15 cellular contexts compared by ENCODE assay signal in genomic region chr22:40211481-40212052, GRCh38. TPM values are rescaled to one million over a fixed set of nuclear protein-coding genes. Genes with fewer than 3 reads are reported as not detected.
DNase-seq lines count a peak whose midpoint lies in the region; ATAC-seq, FAIRE-seq and TF ChIP-seq lines count a peak whose summit lies in the region.
"Had no signal": no experiment of that assay in that cellular context is flagged by ENCODE, and none has a peak within 500 bp of the region (broad histone marks: within the 10 kb centered on the region; RNA-seq: fewer than 3 reads in every experiment).

No MANE protein-coding gene starts in this region.

- 95% methylated on average over 12 of the region's 12 CpGs for WGBS in HepG2 (ENCODE audit: low lambda C conversion rate)
- 45 to 74% (median 62%) methylated on average over 12 of the region's 12 CpGs for WGBS in spleen, 5 donors

- no peak for FAIRE-seq in HepG2 (lab: Jason Lieb, UNC)

- peaks cover 13% of the 10 kb centered on the region for H3K4me1 ChIP-seq in HepG2 (ENCODE audit: insufficient read depth, low read length)
- H3K4me1 ChIP-seq in spleen, result peaks cover 54 to 90% (median 78%) of the 10 kb centered on the region in 6 donors

- H3K27ac ChIP-seq in HepG2 (ENCODE audit: extremely low read length, insufficient read depth, low read length) (no peak overlapping the region), spleen (peak overlapping the region in 6 of 8 donors; percentile 4 to 77 (median 58))
- H3K27ac ChIP-seq: 22Rv1, VCaP had no signal

- peak overlapping the region; percentile 3 for H3K27ac Mint-ChIP-seq in activated CD4-positive, alpha-beta T cell treated with anti-CD3 and anti-CD28 coated beads for 36 hours
- peak overlapping the region; percentile 76 for H3K27ac Mint-ChIP-seq in activated B cell treated with CpG ODN at 0.5 μM for 24 hours

- DNase-seq in activated CD4-positive, alpha-beta T cell treated with anti-CD3 and anti-CD28 coated beads for 36 hours, result no peak
- DNase-seq in activated CD4-positive, alpha-beta T cell treated with anti-CD3 and anti-CD28 coated beads, Interleukin-2, amount 50 U/mL, for 1 hour, result no peak
- DNase-seq in activated B cell treated with CpG ODN at 0.5 μM for 24 hours, result no peak
- DNase-seq in HepG2 (ENCODE audit: low spot score), result no peak
- DNase-seq in spleen, result no peak
- no peak for DNase-seq in hepatic stellate cell (ENCODE audit: low spot score)
- DNase-seq in UCSD-AML1 (lab: John Stamatoyannopoulos, UW; ENCODE audit: unreplicated experiment), result no peak
- no peak for DNase-seq in SW 1271 (lab: John Stamatoyannopoulos, UW)
- DNase-seq: activated T-cell treated with anti-CD3 and anti-CD28 coated beads, Interleukin-2, amount 50 U/mL, for 1 hour; NCI-H1436; NCI-H526; SHP77; trophoblast cell had no signal

- peaks cover 29% of the 10 kb centered on the region for H4K20me1 ChIP-seq in HepG2 (ENCODE audit: insufficient read depth, low read length)

- CTCF ChIA-PET in activated CD4-positive, alpha-beta T cell treated with anti-CD3 and anti-CD28 coated beads for 36 hours (lab: Charles Lee), result no interaction called here
- CTCF ChIA-PET in activated B cell treated with CpG ODN at 0.5 μM for 24 hours (lab: Charles Lee) (no interaction called here), HepG2 (lab: Yijun Ruan, JAX; ENCODE audit: low intra/inter-chr PET ratio, low total read pairs) (no interaction called here)

- POLR2A ChIA-PET in activated CD4-positive, alpha-beta T cell treated with anti-CD3 and anti-CD28 coated beads for 36 hours (lab: Charles Lee), result interaction anchor here (0.7 kb wide), 1 partner anchor 82 kb away, joined by 3 read pairs; no protein-coding TSS in a partner anchor
- POLR2A ChIA-PET in activated B cell treated with CpG ODN at 0.5 μM for 24 hours (lab: Charles Lee) (interaction anchor here (0.7 kb wide), 1 partner anchor 16 kb away, joined by 3 read pairs; no protein-coding TSS in a partner anchor), HepG2 (lab: Yijun Ruan, JAX) (no interaction called here)

- no peak for TF ChIP-seq EP300 in HepG2 (IDR thresholded peaks at IDR 0.05; ENCODE audit: low read depth in 2 of 2, low read length in 2 of 2)
- no peak for TF ChIP-seq EP300 in HepG2 (CRISPR knock-in tag; IDR thresholded peaks at IDR 0.05; ENCODE audit: borderline replicate concordance)

- BruUV-seq in HepG2 (replicated peaks; lab: Mats Ljungman, UMichigan), result no TSS peak

- H3K9me3 Mint-ChIP-seq in activated CD4-positive, alpha-beta T cell treated with anti-CD3 and anti-CD28 coated beads for 36 hours (ENCODE audit: low read depth), result no peaks in the 10 kb centered on the region
- H3K9me3 Mint-ChIP-seq in activated B cell treated with CpG ODN at 0.5 μM for 24 hours, result no peaks in the 10 kb centered on the region

- ATAC-seq in activated CD4-positive, alpha-beta T cell treated with anti-CD3 and anti-CD28 coated beads for 36 hours, result no peak
- no peak for ATAC-seq in activated B cell treated with CpG ODN at 0.5 μM for 24 hours (ENCODE audit: low read depth)
- peak; percentile 47; the same call in 2 of the 3 replicates for ATAC-seq in HepG2

- H3K36me3 ChIP-seq in HepG2 (replicated peaks in 1 of 2; ENCODE audit: control insufficient read depth in 1 of 2, insufficient read depth in 2 of 2, low read length in 2 of 2) (peaks cover 0 to 2% of the 10 kb centered on the region in 2 experiments; a peak in 1 of 5 replicates), spleen (peaks cover 0 to 7% (median 0%) of the 10 kb centered on the region in 6 donors)

- peaks cover 81% of the 10 kb centered on the region for H3K4me1 Mint-ChIP-seq in activated CD4-positive, alpha-beta T cell treated with anti-CD3 and anti-CD28 coated beads for 36 hours
- peaks cover 83% of the 10 kb centered on the region for H3K4me1 Mint-ChIP-seq in activated B cell treated with CpG ODN at 0.5 μM for 24 hours

- in situ Hi-C loops in HepG2 (cut with HindIII; ENCODE audit: extremely low pct_ligation_motif_present, low pct_unique_long_range_greater_than_20kb), result no loop called here

- no peak overlapping the region for H3K4me3 ChIP-seq in HepG2 (replicated peaks in 1 of 3; ENCODE audit: insufficient read depth in 1 of 3, low read depth in 2 of 3, low read length in 3 of 3)
- H3K4me3 ChIP-seq in spleen, result peak overlapping the region in 1 of 8 donors; percentile 7

- H3K9me3 ChIP-seq in HepG2 (ENCODE audit: low read length) (no peaks in the 10 kb centered on the region), spleen (no peaks in the 10 kb centered on the region)

- no peak overlapping the region for H3K9ac ChIP-seq in HepG2 (ENCODE audit: insufficient read depth, low read depth, low read length)

- TF ChIP-seq CTCF in activated B cell treated with CpG ODN at 0.5 μM for 24 hours (IDR thresholded peaks at IDR 0.05) (no peak), HepG2 (CRISPR knock-in tag; IDR thresholded peaks at IDR 0.05) (no peak), spleen (IDR thresholded peaks at IDR 0.05 in 8 of 11, conservative IDR thresholded peaks at IDR 0.05 in 3 of 11) (no peak)

- TF ChIP-seq RAD21 in HepG2 (CRISPR knock-in tag; IDR thresholded peaks at IDR 0.05), result no peak

- no peaks in the 10 kb centered on the region for H3K27me3 Mint-ChIP-seq in activated CD4-positive, alpha-beta T cell treated with anti-CD3 and anti-CD28 coated beads for 36 hours
- H3K27me3 Mint-ChIP-seq in activated B cell treated with CpG ODN at 0.5 μM for 24 hours, result no peaks in the 10 kb centered on the region

- no peaks in the 10 kb centered on the region for H3K36me3 Mint-ChIP-seq in activated CD4-positive, alpha-beta T cell treated with anti-CD3 and anti-CD28 coated beads for 36 hours (ENCODE audit: low read depth)
- peaks cover 6% of the 10 kb centered on the region for H3K36me3 Mint-ChIP-seq in activated B cell treated with CpG ODN at 0.5 μM for 24 hours (ENCODE audit: low read depth)

- TF ChIP-seq POLR2A in HepG2 (IDR thresholded peaks at IDR 0.05; ENCODE audit: insufficient read depth in 1 of 2, low read depth in 2 of 2, low read length in 2 of 2), result no peak
- no peak for TF ChIP-seq POLR2A in spleen (IDR thresholded peaks at IDR 0.05)

- H3K79me2 ChIP-seq in HepG2 (ENCODE audit: insufficient read depth, low read length), result peaks cover 41% of the 10 kb centered on the region

- H3K27me3 ChIP-seq in HepG2 (ENCODE audit: control insufficient read depth in 1 of 2, insufficient read depth in 2 of 2, low read length in 2 of 2) (no peaks in the 10 kb centered on the region), spleen (replicated peaks in 1 of 7) (no peaks in the 10 kb centered on the region)

- H3K4me2 ChIP-seq in HepG2 (ENCODE audit: low read depth, low read length), result no peak overlapping the region

- H2AFZ ChIP-seq in HepG2 (ENCODE audit: low read length), result no peak overlapping the region

- H3K4me3 Mint-ChIP-seq in activated CD4-positive, alpha-beta T cell treated with anti-CD3 and anti-CD28 coated beads for 36 hours, result no peak overlapping the region
- H3K4me3 Mint-ChIP-seq in activated B cell treated with CpG ODN at 0.5 μM for 24 hours, result no peak overlapping the region

- intact Hi-C loops in activated CD4-positive, alpha-beta T cell treated with anti-CD3 and anti-CD28 coated beads for 36 hours (cut with DNase I, micrococcal nuclease), result no loop called here
- intact Hi-C loops in activated B cell treated with CpG ODN at 0.5 μM for 24 hours (cut with micrococcal nuclease), result loop anchor here (2.0 to 10.0 kb wide), 4 partner anchors 15 to 157 kb away; partner anchors contain the start of gene ADSL
- intact Hi-C loops in HepG2 (cut with micrococcal nuclease; ENCODE audit: unreplicated experiment), result no loop called here
- intact Hi-C loops in spleen (cut with DNase I; ENCODE audit: low total_unique reads), result no loop called here

TF ChIP-seq in HepG2, 621 proteins besides CTCF, POLR2A, EP300 and RAD21 (continues in another document):
- TF ChIP-seq EED (CRISPR knock-in tag; IDR thresholded peaks at IDR 0.05), result no peak
- TF ChIP-seq NKX3-1 (CRISPR knock-in tag; IDR thresholded peaks at IDR 0.05), result no peak
- no peak for TF ChIP-seq ELF4 (CRISPR knock-in tag; IDR thresholded peaks at IDR 0.05; ENCODE audit: borderline replicate concordance)
- TF ChIP-seq BORCS8-MEF2B (CRISPR knock-in tag; IDR thresholded peaks at IDR 0.05), result no peak
- no peak for TF ChIP-seq KDM3A (CRISPR knock-in tag; IDR thresholded peaks at IDR 0.05; ENCODE audit: low read depth)
- TF ChIP-seq ARNT2 (CRISPR knock-in tag; IDR thresholded peaks at IDR 0.05; ENCODE audit: low read depth), result no peak
- no peak for TF ChIP-seq ZNF766 (CRISPR knock-in tag; IDR thresholded peaks at IDR 0.05; ENCODE audit: borderline replicate concordance)

RNA-seq across cellular contexts. Expression of gene TNRC6B, which starts 33.8 kb away (rescaled TPM):
- total RNA-seq in activated CD4-positive, alpha-beta T cell treated with anti-CD3 and anti-CD28 coated beads for 36 hours, result 10 to 100 TPM; 37.3 to 40.3 TPM
- total RNA-seq in activated B cell treated with CpG ODN at 0.5 μM for 24 hours, result 84.6 and 95.2 TPM in 2 replicates
- total RNA-seq in HepG2 (2016; rRNA removed; fragmentation: Illumina TruSeq; extraction: Trizol), result 13.2 and 17.2 TPM in 2 replicates
- 9.8 and 11.9 TPM in 2 replicates for total RNA-seq in HepG2 (2016; cell fraction: cytosol; rRNA removed; fragmentation: Illumina TruSeq; extraction: Trizol; ENCODE audit: low read depth)
- 13.4 and 14.9 TPM in 2 replicates for total RNA-seq in HepG2 (2016; cell fraction: insoluble cytoplasmic fraction; rRNA removed; fragmentation: Illumina TruSeq; extraction: Trizol)
- total RNA-seq in HepG2 (2016; cell fraction: membrane; rRNA removed; fragmentation: Illumina TruSeq; extraction: Trizol), result 3.7 and 4.3 TPM in 2 replicates
- total RNA-seq in HepG2 (2016; cell fraction: nucleus; rRNA removed; fragmentation: Illumina TruSeq; extraction: Trizol), result 17.3 and 19.4 TPM in 2 replicates
- 6.8 and 8.9 TPM in 2 replicates for polyA plus RNA-seq in HepG2 (2011; rRNA removed)
- 4.5 and 5.0 TPM in 2 replicates for polyA plus RNA-seq in HepG2 (2011; cell fraction: cytosol; rRNA removed)
- 13.3 and 14.7 TPM in 2 replicates for polyA plus RNA-seq in HepG2 (2011; cell fraction: nucleus; rRNA removed)
- polyA plus RNA-seq in HepG2 (2012), result 3.3 and 5.0 TPM in 2 replicates
- polyA plus RNA-seq in HepG2 (2016; cell fraction: cytosol; fragmentation: Illumina TruSeq; extraction: Trizol; ENCODE audit: low read depth), result 0.23 and 0.31 TPM in 2 replicates
- polyA plus RNA-seq in HepG2 (2016; cell fraction: insoluble cytoplasmic fraction; fragmentation: Illumina TruSeq; extraction: Trizol; ENCODE audit: low read depth), result 4.7 and 5.5 TPM in 2 replicates
- 0.50 and 0.70 TPM in 2 replicates for polyA plus RNA-seq in HepG2 (2016; cell fraction: membrane; fragmentation: Illumina TruSeq; extraction: Trizol; ENCODE audit: low read depth)
- 6.7 and 7.1 TPM in 2 replicates for polyA plus RNA-seq in HepG2 (2016; cell fraction: nucleus; fragmentation: Illumina TruSeq; extraction: Trizol; ENCODE audit: insufficient read depth, low read depth)
- polyA minus RNA-seq in HepG2 (2011; rRNA and poly(A)+ RNA removed; ENCODE audit: low replicate concordance), result 23.8 and 31.4 TPM in 2 replicates
- polyA minus RNA-seq in HepG2 (2011; cell fraction: cytosol; rRNA and poly(A)+ RNA removed), result 11.6 and 14.5 TPM in 2 replicates
- 53.3 and 57.9 TPM in 2 replicates for polyA minus RNA-seq in HepG2 (2011; cell fraction: nucleus; rRNA and poly(A)+ RNA removed)
- 100 to 1,000 TPM in 4 of 7 donors, 10 to 100 TPM in 3; 85.1 to 221 (median 103) TPM for total RNA-seq in spleen
- 10 to 100 TPM in 1 of 3 donors, 1 to 10 TPM in 2; 1.2 to 17.7 (median 1.7) TPM for polyA plus RNA-seq in spleen
